7 cellular contexts compared by ENCODE assay signal in the genomic region with DNA sequence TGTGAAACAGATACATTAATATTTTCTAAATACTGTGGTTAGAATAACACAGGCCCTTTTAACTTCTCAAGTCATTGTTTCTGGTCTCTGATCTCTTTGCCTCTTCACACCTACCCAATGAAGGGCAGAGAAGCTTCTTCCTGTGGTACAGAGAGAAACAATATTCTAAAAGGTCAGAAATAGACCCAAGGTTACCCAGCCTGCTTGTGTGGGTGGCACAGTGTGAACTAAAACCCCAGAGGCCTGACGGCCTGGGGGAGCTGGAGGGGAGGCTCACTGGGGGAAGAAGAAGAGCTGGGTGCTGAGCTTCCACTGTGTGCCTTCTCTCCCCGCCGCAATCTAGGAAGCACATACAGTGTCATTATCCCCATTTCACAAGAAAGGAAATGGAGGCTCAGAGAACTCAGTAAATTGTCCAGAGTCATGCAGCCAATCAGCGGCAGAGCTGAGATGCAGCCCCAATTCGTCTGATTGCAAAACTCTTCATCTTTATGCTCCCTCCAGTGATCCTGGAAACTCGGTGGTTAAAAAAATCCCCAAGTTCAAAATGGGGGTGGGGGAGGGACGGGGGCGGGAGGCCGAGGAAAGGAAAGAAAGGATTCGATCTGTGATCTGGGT.
DNase-seq lines count a peak whose midpoint lies in the region; ATAC-seq, FAIRE-seq and TF ChIP-seq lines count a peak whose summit lies in the region.

No MANE protein-coding gene starts in this region.

- H3K27ac ChIP-seq in sigmoid colon (no peak overlapping the region), kidney (ENCODE audit: low read depth in 2 of 2, low read length in 2 of 2) (no peak overlapping the region)

- FAIRE-seq in kidney (lab: Jason Lieb, UNC) = no peak

- intact Hi-C loops in sigmoid colon (cut with DNase I) (no loop called here), kidney (cut with DNase I) (no loop called here)

- WGBS in sigmoid colon, 2 donors = 60 to 81% methylated on average over 10 of the region's 10 CpGs

- no peak for TF ChIP-seq POLR2A in sigmoid colon (IDR thresholded peaks at IDR 0.05)

- ATAC-seq in GM19023 (IDR thresholded peaks at IDR 0.05; ENCODE audit: unreplicated experiment) (peak; percentile 62), HG02763 (IDR thresholded peaks at IDR 0.05; ENCODE audit: unreplicated experiment) (peak; percentile 51)

- no peak overlapping the region for H3K9ac ChIP-seq in kidney (ENCODE audit: low read length in 2 of 2)

- TF ChIP-seq EP300 in sigmoid colon (IDR thresholded peaks at IDR 0.05) = no peak

- H3K9me3 ChIP-seq in sigmoid colon = no peaks in the 10 kb centered on the region
- H3K9me3 ChIP-seq in kidney (ENCODE audit: control insufficient read depth in 1 of 2, low read length in 2 of 2) = no peaks in the 10 kb centered on the region
- H3K9me3 ChIP-seq in BE2C = no peaks in the 10 kb centered on the region

- peak; percentile 39 for DNase-seq in activated gamma-delta T cell treated with anti-CD3 and anti-CD28 coated beads, Interleukin-2, amount 50 U/mL, for 16 hours (ENCODE audit: low read depth)
- DNase-seq in sigmoid colon (no peak), kidney (no peak), BE2C (no peak), GF-D8 (lab: John Stamatoyannopoulos, UW) (no peak)

- H3K36me3 ChIP-seq in sigmoid colon (no peaks in the 10 kb centered on the region), kidney (ENCODE audit: control insufficient read depth in 1 of 2, insufficient read depth in 2 of 2, low read length in 2 of 2) (no peaks in the 10 kb centered on the region), BE2C (no peaks in the 10 kb centered on the region)

- H3K27me3 ChIP-seq in sigmoid colon = no peaks in the 10 kb centered on the region
- H3K27me3 ChIP-seq in BE2C = no peaks in the 10 kb centered on the region

- TF ChIP-seq CTCF in sigmoid colon (IDR thresholded peaks at IDR 0.05) (no peak), kidney (IDR thresholded peaks at IDR 0.05; ENCODE audit: borderline replicate concordance, extremely low read depth, insufficient read depth) (no peak), BE2C (IDR thresholded peaks at IDR 0.05; ENCODE audit: low read depth, low read length) (no peak)

- H3K4me1 ChIP-seq in sigmoid colon = peaks cover 0 to 27% (median 17%) of the 10 kb centered on the region in 4 donors
- H3K4me1 ChIP-seq in kidney (ENCODE audit: control insufficient read depth in 1 of 2, insufficient read depth in 1 of 2, low read depth in 1 of 2, low read length in 2 of 2) = peaks cover 18 to 21% of the 10 kb centered on the region in 2 donors
- peaks cover 11% of the 10 kb centered on the region for H3K4me1 ChIP-seq in BE2C

- H3K4me3 ChIP-seq in sigmoid colon = peak overlapping the region in 3 of 4 donors; percentile 6 to 23 (median 9)
- no peak overlapping the region for H3K4me3 ChIP-seq in kidney (ENCODE audit: low read length in 2 of 2)
- no peak overlapping the region for H3K4me3 ChIP-seq in BE2C (ENCODE audit: low read depth, low read length)

Comparison
In these comparisons a context has a peak if more than half of its experiments do, and no peak if none do; other contexts are left out.
1. H3K4me3 ChIP-seq: peak in sigmoid colon (3 of 4); none in kidney (0 of 2) and BE2C (single experiment).